ENCODE assay signal across 20 cellular contexts in the genomic region with DNA sequence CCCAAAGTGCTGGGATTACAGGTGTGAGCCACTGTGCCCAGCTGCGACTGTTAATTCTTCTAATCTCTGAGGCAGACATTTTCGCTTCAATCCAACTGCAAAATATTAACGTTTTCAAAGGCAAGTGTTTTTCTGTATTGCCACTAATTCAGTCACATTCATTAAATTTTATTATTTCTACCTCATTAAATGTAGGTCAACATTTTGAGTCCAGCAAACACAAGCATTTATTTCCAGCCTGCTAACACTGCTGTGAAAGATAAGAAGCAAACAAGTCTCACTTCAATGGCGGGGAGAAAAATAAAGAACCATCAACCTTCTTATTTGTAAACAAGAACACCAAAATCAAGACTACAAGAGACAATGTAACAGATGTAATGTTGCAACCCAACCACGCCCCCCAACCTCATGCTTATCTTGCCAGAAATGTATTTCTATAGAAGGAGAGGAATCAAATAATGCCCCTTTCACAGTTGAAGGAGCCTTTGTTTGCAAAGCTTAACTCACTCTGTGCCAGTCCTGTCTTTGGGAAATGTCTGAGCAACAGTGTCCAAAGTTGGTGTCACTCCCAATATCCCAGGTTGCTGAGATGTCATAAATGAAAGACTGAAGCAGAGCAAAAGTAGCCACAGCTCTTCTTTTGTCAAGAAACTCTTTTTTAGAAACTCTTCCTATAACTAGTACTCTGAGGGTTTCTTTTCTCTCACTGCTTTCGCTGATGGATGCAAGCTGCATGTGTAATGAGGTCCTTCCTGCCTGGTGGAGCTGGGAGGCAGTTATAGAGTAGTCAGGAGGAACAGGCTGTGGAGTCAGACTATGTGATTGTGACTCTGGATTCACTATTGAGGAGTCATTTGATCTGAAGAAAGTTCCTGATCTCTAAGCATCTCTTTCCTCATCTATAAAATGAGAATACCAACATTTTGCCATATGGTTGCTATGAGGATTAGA. TPM values are rescaled to one million over a fixed set of nuclear protein-coding genes. Genes with fewer than 3 reads are reported as not detected.
DNase-seq lines count a peak whose midpoint lies in the region; ATAC-seq, FAIRE-seq and TF ChIP-seq lines count a peak whose summit lies in the region.
"Had no signal": no experiment of that assay in that cellular context is flagged by ENCODE, and none has a peak within 500 bp of the region (broad histone marks: within the 10 kb centered on the region; RNA-seq: fewer than 3 reads in every experiment).

No MANE protein-coding gene starts in this region.

- H3K4me2 ChIP-seq in neural progenitor cell: no peak overlapping the region
- H3K4me2 ChIP-seq: A549 had no signal

- no peaks in the 10 kb centered on the region for H3K27me3 Mint-ChIP-seq in activated CD4-positive, alpha-beta T cell treated with anti-CD3 and anti-CD28 coated beads, Interleukin-2, amount 10 ng/mL, durations not matched to agents 24 days and 14 days
- H3K27me3 Mint-ChIP-seq in stimulated activated memory B cell treated with anti-CD40 and anti-IgM and Interleukin-4, amounts not matched to agents 10 μg/mL and 1 μg/mL and 100 μg/mL, for 72 hours: no peaks in the 10 kb centered on the region
- no peaks in the 10 kb centered on the region for H3K27me3 Mint-ChIP-seq in neural progenitor cell (ENCODE audit: insufficient read depth, low read depth)

- intact Hi-C loops in activated CD4-positive, alpha-beta T cell treated with anti-CD3 and anti-CD28 coated beads, Interleukin-2, amount 10 ng/mL, durations not matched to agents 24 days and 14 days (cut with micrococcal nuclease): no loop called here

- H3K36me3 ChIP-seq in neural progenitor cell: no peaks in the 10 kb centered on the region
- H3K36me3 ChIP-seq: upper lobe of left lung had no signal

- H3K79me2 ChIP-seq in neural progenitor cell (ENCODE audit: low read depth): no peaks in the 10 kb centered on the region

- H2AFZ ChIP-seq in neural progenitor cell (replicated peaks): no peak overlapping the region

- H3F3A ChIP-seq in neural progenitor cell (ENCODE audit: low read depth): no peaks in the 10 kb centered on the region

- H3K9me3 ChIP-seq in neural progenitor cell (ENCODE audit: low read depth): no peaks in the 10 kb centered on the region
- H3K9me3 ChIP-seq: A549, upper lobe of left lung had no signal

- no peak for DNase-seq in activated CD4-positive, alpha-beta T cell treated with anti-CD3 and anti-CD28 coated beads, Interleukin-2, amount 10 ng/mL, durations not matched to agents 24 days and 14 days
- no peak for DNase-seq in activated CD4-positive, alpha-beta T cell treated with anti-CD3 and anti-CD28 coated beads, Interleukin-2, amount 50 U/mL, for 1 hour
- peak; percentile 43 for DNase-seq in SK-MEL-5 (ENCODE audit: low read depth, low spot score)
- DNase-seq in foreskin melanocyte: peak; percentile 44
- DNase-seq in RCC 7860 (ENCODE audit: low spot score): no peak
- no peak for DNase-seq in neural progenitor cell (ENCODE audit: low spot score)
- no peak for DNase-seq in stimulated activated CD4-positive, alpha-beta T cell treated with anti-CD3 and anti-CD28 coated beads, Interleukin-15, amount 100 ng/mL, for 24 hours
- DNase-seq: activated T-cell treated with anti-CD3 and anti-CD28 coated beads, Interleukin-2, amount 50 U/mL, for 4 hours; foreskin keratinocyte; KBM-7; left ventricle myocardium superior; NCI-H1048; NCI-H526 treated with DMSO at 0.1 percent for 48 hours; small intestine; T-helper 9 cell; upper lobe of left lung had no signal

- H3K9me3 Mint-ChIP-seq in activated CD4-positive, alpha-beta T cell treated with anti-CD3 and anti-CD28 coated beads, Interleukin-2, amount 10 ng/mL, durations not matched to agents 24 days and 14 days: peaks cover 24% of the 10 kb centered on the region
- no peaks in the 10 kb centered on the region for H3K9me3 Mint-ChIP-seq in stimulated activated memory B cell treated with anti-CD40 and anti-IgM and Interleukin-4, amounts not matched to agents 10 μg/mL and 1 μg/mL and 100 μg/mL, for 72 hours
- H3K9me3 Mint-ChIP-seq in neural progenitor cell: no peaks in the 10 kb centered on the region
- H3K9me3 Mint-ChIP-seq: activated T-cell treated with anti-CD3 and anti-CD28 coated beads, Interleukin-2, amount 50 U/mL, for 4 hours had no signal

- peaks cover 48% of the 10 kb centered on the region for H3K36me3 Mint-ChIP-seq in activated CD4-positive, alpha-beta T cell treated with anti-CD3 and anti-CD28 coated beads, Interleukin-2, amount 10 ng/mL, durations not matched to agents 24 days and 14 days (ENCODE audit: low read depth)
- peaks cover 52% of the 10 kb centered on the region for H3K36me3 Mint-ChIP-seq in stimulated activated memory B cell treated with anti-CD40 and anti-IgM and Interleukin-4, amounts not matched to agents 10 μg/mL and 1 μg/mL and 100 μg/mL, for 72 hours
- H3K36me3 Mint-ChIP-seq in neural progenitor cell: peaks cover 4% of the 10 kb centered on the region

- FAIRE-seq in RCC 7860 (lab: Jason Lieb, UNC): no peak
- FAIRE-seq: A549, astrocyte, small intestine had no signal

- in situ Hi-C loops in SK-MEL-5 (cut with HindIII; ENCODE audit: low pct_unique_long_range_greater_than_20kb, low sequenced_read_pairs): no loop called here

- H3K9ac ChIP-seq in neural progenitor cell: no peak overlapping the region

- peak overlapping the region; percentile 73 for H3K27ac Mint-ChIP-seq in activated CD4-positive, alpha-beta T cell treated with anti-CD3 and anti-CD28 coated beads, Interleukin-2, amount 10 ng/mL, durations not matched to agents 24 days and 14 days
- peak overlapping the region; percentile 18 for H3K27ac Mint-ChIP-seq in stimulated activated memory B cell treated with anti-CD40 and anti-IgM and Interleukin-4, amounts not matched to agents 10 μg/mL and 1 μg/mL and 100 μg/mL, for 72 hours
- H3K27ac Mint-ChIP-seq in neural progenitor cell: no peak overlapping the region

- no peak for ATAC-seq in stimulated activated memory B cell treated with anti-CD40 and anti-IgM and Interleukin-4, amounts not matched to agents 10 μg/mL and 1 μg/mL and 100 μg/mL, for 72 hours
- ATAC-seq: activated T-cell treated with anti-CD3 and anti-CD28 coated beads, Interleukin-2, amount 50 U/mL, for 4 hours; foreskin keratinocyte; HCT116; left ventricle myocardium superior had no signal

- H3K4me1 Mint-ChIP-seq in activated CD4-positive, alpha-beta T cell treated with anti-CD3 and anti-CD28 coated beads, Interleukin-2, amount 10 ng/mL, durations not matched to agents 24 days and 14 days: peaks cover 62% of the 10 kb centered on the region
- peaks cover 64% of the 10 kb centered on the region for H3K4me1 Mint-ChIP-seq in stimulated activated memory B cell treated with anti-CD40 and anti-IgM and Interleukin-4, amounts not matched to agents 10 μg/mL and 1 μg/mL and 100 μg/mL, for 72 hours
- H3K4me1 Mint-ChIP-seq in neural progenitor cell: peaks cover 7% of the 10 kb centered on the region

- no peaks in the 10 kb centered on the region for H4K20me1 ChIP-seq in neural progenitor cell (ENCODE audit: low read depth)

- peaks cover 14% of the 10 kb centered on the region for H3K27me3 ChIP-seq in neural progenitor cell
- H3K27me3 ChIP-seq: foreskin keratinocyte, upper lobe of left lung had no signal

- H3K4me3 Mint-ChIP-seq in activated CD4-positive, alpha-beta T cell treated with anti-CD3 and anti-CD28 coated beads, Interleukin-2, amount 10 ng/mL, durations not matched to agents 24 days and 14 days: peak overlapping the region; percentile 8
- H3K4me3 Mint-ChIP-seq in stimulated activated memory B cell treated with anti-CD40 and anti-IgM and Interleukin-4, amounts not matched to agents 10 μg/mL and 1 μg/mL and 100 μg/mL, for 72 hours: no peak overlapping the region
- H3K4me3 Mint-ChIP-seq in neural progenitor cell: no peak overlapping the region
- H3K4me3 Mint-ChIP-seq: activated T-cell treated with anti-CD3 and anti-CD28 coated beads, Interleukin-2, amount 50 U/mL, for 4 hours had no signal

- no peak for TF ChIP-seq CTCF in neural progenitor cell (IDR thresholded peaks at IDR 0.05)

- H3K4me1 ChIP-seq in neural progenitor cell: no peaks in the 10 kb centered on the region
- H3K4me1 ChIP-seq: foreskin keratinocyte, upper lobe of left lung had no signal

- H3K4me3 ChIP-seq in neural progenitor cell: no peak overlapping the region
- H3K4me3 ChIP-seq: A549, upper lobe of left lung had no signal

- no peak overlapping the region for H3K27ac ChIP-seq in neural progenitor cell
- H3K27ac ChIP-seq: foreskin keratinocyte, upper lobe of left lung had no signal

RNA-seq across cellular contexts. Expression of a gene that starts 8.6 kb away (rescaled TPM):
- total RNA-seq in activated CD4-positive, alpha-beta T cell treated with anti-CD3 and anti-CD28 coated beads, Interleukin-2, amount 10 ng/mL, durations not matched to agents 24 days and 14 days: 137 and 138 TPM in 2 replicates
- 36.8 and 37.5 TPM in 2 replicates for total RNA-seq in SK-MEL-5 (2014; rRNA removed; shearing (Covaris generic))
- polyA plus RNA-seq in SK-MEL-5 (2015; cell fraction: cytosol; rRNA removed): 25.0 and 27.4 TPM in 2 replicates
- 33.0 and 38.9 TPM in 2 replicates for polyA plus RNA-seq in SK-MEL-5 (2015; cell fraction: nucleus; rRNA removed)
- total RNA-seq in neural progenitor cell (ENCODE audit: low replicate concordance): 1.1 and 1.5 TPM in 2 replicates

Comparison
In these comparisons a context has a peak if more than half of its experiments do, and no peak if none do; other contexts are left out.
1. DNase-seq: peak in SK-MEL-5 (single experiment) and foreskin melanocyte (single experiment); none in activated CD4-positive, alpha-beta T cell treated with anti-CD3 and anti-CD28 coated beads, Interleukin-2, amount 10 ng/mL, durations not matched to agents 24 days and 14 days (single experiment), activated CD4-positive, alpha-beta T cell treated with anti-CD3 and anti-CD28 coated beads, Interleukin-2, amount 50 U/mL, for 1 hour (single experiment), RCC 7860 (single experiment), neural progenitor cell (single experiment) and stimulated activated CD4-positive, alpha-beta T cell treated with anti-CD3 and anti-CD28 coated beads, Interleukin-15, amount 100 ng/mL, for 24 hours (single experiment).
2. RNA of a gene that starts 8.6 kb away (total RNA-seq): 137 to 138 TPM in activated CD4-positive, alpha-beta T cell treated with anti-CD3 and anti-CD28 coated beads, Interleukin-2, amount 10 ng/mL, durations not matched to agents 24 days and 14 days and 36.8 to 37.5 TPM in SK-MEL-5; 1.1 to 1.5 TPM in neural progenitor cell; every median in the first group is over 10 times any median in the second.